ENCODE assay signal across 2 cellular contexts in the genomic region with DNA sequence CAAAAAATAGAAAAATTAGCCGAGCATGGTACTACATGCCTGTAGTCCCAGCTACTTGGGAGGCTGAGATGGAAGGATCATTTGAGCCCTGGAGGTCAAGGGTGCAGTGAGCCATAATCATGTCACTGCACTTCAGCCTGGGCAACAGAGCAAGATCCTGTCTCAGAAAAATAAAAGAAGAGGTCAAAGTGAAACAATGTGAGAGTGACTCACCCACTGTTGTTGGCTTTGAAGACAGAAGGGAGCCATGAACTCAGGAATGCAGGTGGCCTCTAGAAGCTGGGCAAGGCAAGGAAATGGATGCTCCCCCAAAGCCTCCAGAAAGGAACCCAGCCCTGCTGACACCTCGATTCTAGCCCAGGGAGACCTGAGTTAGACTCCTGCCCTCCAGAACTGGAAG.
TF ChIP-seq lines count a peak whose summit lies in the region.

No MANE protein-coding gene starts in this region.

TF ChIP-seq in HepG2, 621 proteins besides CTCF, POLR2A, EP300 and RAD21 (continues in another document):
- TF ChIP-seq EED (CRISPR knock-in tag; IDR thresholded peaks at IDR 0.05) (no peak), MIER2 (CRISPR knock-in tag; IDR thresholded peaks at IDR 0.05) (no peak), IRF2 (CRISPR knock-in tag; IDR thresholded peaks at IDR 0.05) (no peak), SATB2 (CRISPR knock-in tag; IDR thresholded peaks at IDR 0.05) (no peak), NR2F1 (CRISPR knock-in tag; IDR thresholded peaks at IDR 0.05) (peak in 1 of 2 experiments; percentile 39; a peak in 1 of 4 replicates), ZNF552 (CRISPR knock-in tag; IDR thresholded peaks at IDR 0.05; ENCODE audit: borderline replicate concordance) (no peak), REXO4 (CRISPR knock-in tag; IDR thresholded peaks at IDR 0.05; ENCODE audit: borderline replicate concordance) (no peak), MATR3 (CRISPR knock-in tag; IDR thresholded peaks at IDR 0.05) (no peak), ZNF234 (CRISPR knock-in tag; conservative IDR thresholded peaks at IDR 0.05) (no peak), ZNF329 (CRISPR knock-in tag; IDR thresholded peaks at IDR 0.05; ENCODE audit: low read depth) (no peak), ZNF567 (CRISPR knock-in tag; IDR thresholded peaks at IDR 0.05; ENCODE audit: borderline replicate concordance) (no peak), ATM (IDR thresholded peaks at IDR 0.05; ENCODE audit: borderline replicate concordance) (no peak), ZNF121 (CRISPR knock-in tag; IDR thresholded peaks at IDR 0.05) (peak; percentile 92), ZMYM3 (CRISPR knock-in tag; IDR thresholded peaks at IDR 0.05) (0 out of 2 replicates have a peak, but pooled peaks have one; percentile 29), ZC3H13 (CRISPR knock-in tag; IDR thresholded peaks at IDR 0.05) (no peak), ZNF761 (CRISPR knock-in tag; conservative IDR thresholded peaks at IDR 0.05) (no peak), PHF21A (CRISPR knock-in tag; IDR thresholded peaks at IDR 0.05) (no peak), SRSF1 (optimal IDR thresholded peaks at IDR 0.05; ENCODE audit: low read depth, low read length) (no peak), PRPF4 (IDR thresholded peaks at IDR 0.05; ENCODE audit: low read depth, low read length, poor library complexity, severe bottlenecking) (no peak), SOX13 (IDR thresholded peaks at IDR 0.05) (no peak), SOX13 (CRISPR knock-in tag; conservative IDR thresholded peaks at IDR 0.05 in 1 of 2, IDR thresholded peaks at IDR 0.05 in 1 of 2) (0 out of 4 replicates have a peak, but pooled peaks of 1 of the 2 experiments have one; percentile 18)
- TF ChIP-seq, protein P1, sequence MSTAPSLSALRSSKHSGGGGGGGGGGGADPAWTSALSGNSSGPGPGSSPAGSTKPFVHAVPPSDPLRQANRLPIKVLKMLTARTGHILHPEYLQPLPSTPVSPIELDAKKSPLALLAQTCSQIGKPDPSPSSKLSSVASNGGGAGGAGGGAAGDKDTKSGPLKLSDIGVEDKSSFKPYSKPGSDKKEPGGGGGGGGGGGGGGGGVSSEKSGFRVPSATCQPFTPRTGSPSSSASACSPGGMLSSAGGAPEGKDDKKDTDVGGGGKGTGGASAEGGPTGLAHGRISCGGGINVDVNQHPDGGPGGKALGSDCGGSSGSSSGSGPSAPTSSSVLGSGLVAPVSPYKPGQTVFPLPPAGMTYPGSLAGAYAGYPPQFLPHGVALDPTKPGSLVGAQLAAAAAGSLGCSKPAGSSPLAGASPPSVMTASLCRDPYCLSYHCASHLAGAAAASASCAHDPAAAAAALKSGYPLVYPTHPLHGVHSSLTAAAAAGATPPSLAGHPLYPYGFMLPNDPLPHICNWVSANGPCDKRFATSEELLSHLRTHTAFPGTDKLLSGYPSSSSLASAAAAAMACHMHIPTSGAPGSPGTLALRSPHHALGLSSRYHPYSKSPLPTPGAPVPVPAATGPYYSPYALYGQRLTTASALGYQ (CRISPR knock-in tag; IDR thresholded peaks at IDR 0.05), result no peak
- TF ChIP-seq, protein P2, sequence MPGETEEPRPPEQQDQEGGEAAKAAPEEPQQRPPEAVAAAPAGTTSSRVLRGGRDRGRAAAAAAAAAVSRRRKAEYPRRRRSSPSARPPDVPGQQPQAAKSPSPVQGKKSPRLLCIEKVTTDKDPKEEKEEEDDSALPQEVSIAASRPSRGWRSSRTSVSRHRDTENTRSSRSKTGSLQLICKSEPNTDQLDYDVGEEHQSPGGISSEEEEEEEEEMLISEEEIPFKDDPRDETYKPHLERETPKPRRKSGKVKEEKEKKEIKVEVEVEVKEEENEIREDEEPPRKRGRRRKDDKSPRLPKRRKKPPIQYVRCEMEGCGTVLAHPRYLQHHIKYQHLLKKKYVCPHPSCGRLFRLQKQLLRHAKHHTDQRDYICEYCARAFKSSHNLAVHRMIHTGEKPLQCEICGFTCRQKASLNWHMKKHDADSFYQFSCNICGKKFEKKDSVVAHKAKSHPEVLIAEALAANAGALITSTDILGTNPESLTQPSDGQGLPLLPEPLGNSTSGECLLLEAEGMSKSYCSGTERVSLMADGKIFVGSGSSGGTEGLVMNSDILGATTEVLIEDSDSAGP (CRISPR knock-in tag; IDR thresholded peaks at IDR 0.05; ENCODE audit: borderline replicate concordance), result no peak
- TF ChIP-seq, protein P3, sequence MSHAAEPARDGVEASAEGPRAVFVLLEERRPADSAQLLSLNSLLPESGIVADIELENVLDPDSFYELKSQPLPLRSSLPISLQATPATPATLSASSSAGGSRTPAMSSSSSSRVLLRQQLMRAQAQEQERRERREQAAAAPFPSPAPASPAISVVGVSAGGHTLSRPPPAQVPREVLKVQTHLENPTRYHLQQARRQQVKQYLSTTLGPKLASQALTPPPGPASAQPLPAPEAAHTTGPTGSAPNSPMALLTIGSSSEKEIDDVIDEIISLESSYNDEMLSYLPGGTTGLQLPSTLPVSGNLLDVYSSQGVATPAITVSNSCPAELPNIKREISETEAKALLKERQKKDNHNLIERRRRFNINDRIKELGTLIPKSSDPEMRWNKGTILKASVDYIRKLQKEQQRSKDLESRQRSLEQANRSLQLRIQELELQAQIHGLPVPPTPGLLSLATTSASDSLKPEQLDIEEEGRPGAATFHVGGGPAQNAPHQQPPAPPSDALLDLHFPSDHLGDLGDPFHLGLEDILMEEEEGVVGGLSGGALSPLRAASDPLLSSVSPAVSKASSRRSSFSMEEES (CRISPR knock-in tag; IDR thresholded peaks at IDR 0.05), result no peak
- TF ChIP-seq, protein P4, sequence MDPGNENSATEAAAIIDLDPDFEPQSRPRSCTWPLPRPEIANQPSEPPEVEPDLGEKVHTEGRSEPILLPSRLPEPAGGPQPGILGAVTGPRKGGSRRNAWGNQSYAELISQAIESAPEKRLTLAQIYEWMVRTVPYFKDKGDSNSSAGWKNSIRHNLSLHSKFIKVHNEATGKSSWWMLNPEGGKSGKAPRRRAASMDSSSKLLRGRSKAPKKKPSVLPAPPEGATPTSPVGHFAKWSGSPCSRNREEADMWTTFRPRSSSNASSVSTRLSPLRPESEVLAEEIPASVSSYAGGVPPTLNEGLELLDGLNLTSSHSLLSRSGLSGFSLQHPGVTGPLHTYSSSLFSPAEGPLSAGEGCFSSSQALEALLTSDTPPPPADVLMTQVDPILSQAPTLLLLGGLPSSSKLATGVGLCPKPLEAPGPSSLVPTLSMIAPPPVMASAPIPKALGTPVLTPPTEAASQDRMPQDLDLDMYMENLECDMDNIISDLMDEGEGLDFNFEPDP (CRISPR knock-in tag; conservative IDR thresholded peaks at IDR 0.05), result no peak

TF ChIP-seq in endothelial cell of umbilical vein, 7 proteins besides CTCF, POLR2A, EP300 and RAD21:
- TF ChIP-seq, protein P5, sequence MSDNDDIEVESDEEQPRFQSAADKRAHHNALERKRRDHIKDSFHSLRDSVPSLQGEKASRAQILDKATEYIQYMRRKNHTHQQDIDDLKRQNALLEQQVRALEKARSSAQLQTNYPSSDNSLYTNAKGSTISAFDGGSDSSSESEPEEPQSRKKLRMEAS (IDR thresholded peaks at IDR 0.05; ENCODE audit: insufficient read depth, insufficient read length), result no peak
- TF ChIP-seq EZH2 (IDR thresholded peaks at IDR 0.05; ENCODE audit: borderline replicate concordance, low read depth, low read length, severe bottlenecking) (no peak), MYC (IDR thresholded peaks at IDR 0.05; ENCODE audit: low read depth, low read length) (no peak), JUN (IDR thresholded peaks at IDR 0.05; ENCODE audit: borderline replicate concordance, insufficient read depth, insufficient read length, low read depth) (peak; percentile 52), FOS (IDR thresholded peaks at IDR 0.05; ENCODE audit: borderline replicate concordance, insufficient read depth, low read length) (peak; percentile 56), POLR2AphosphoS5 (IDR thresholded peaks at IDR 0.05; ENCODE audit: insufficient read depth, low read depth, low read length) (no peak), GATA2 (IDR thresholded peaks at IDR 0.05; ENCODE audit: insufficient read depth, insufficient read length, low read depth, low read length) (no peak)
